1 cellular context compared by ENCODE assay signal in the genomic region with DNA sequence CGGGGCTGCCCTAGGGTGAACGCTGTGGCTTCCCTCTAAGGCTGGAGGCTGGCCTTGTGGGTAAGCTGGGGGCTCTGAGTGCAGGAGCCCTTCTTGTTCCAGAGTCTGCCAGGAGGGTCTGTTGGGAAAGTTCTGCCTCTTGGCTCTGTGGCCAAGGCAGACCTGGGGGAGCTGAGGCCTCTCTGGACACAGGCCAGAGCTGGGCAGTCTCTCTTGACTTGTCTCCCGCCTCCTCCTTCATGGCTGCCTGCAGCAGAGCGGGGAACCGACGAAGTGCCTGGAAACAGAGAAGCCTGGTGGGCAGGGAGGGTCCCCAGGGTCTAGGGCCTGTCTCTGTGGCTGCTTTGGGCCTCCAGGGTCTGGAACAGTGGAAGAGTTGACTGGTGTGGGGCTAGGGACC.
TF ChIP-seq lines count a peak whose summit lies in the region.

No MANE protein-coding gene starts in this region.

TF ChIP-seq in neural cell, 6 proteins besides CTCF, POLR2A, EP300 and RAD21:
- TF ChIP-seq, protein P1, sequence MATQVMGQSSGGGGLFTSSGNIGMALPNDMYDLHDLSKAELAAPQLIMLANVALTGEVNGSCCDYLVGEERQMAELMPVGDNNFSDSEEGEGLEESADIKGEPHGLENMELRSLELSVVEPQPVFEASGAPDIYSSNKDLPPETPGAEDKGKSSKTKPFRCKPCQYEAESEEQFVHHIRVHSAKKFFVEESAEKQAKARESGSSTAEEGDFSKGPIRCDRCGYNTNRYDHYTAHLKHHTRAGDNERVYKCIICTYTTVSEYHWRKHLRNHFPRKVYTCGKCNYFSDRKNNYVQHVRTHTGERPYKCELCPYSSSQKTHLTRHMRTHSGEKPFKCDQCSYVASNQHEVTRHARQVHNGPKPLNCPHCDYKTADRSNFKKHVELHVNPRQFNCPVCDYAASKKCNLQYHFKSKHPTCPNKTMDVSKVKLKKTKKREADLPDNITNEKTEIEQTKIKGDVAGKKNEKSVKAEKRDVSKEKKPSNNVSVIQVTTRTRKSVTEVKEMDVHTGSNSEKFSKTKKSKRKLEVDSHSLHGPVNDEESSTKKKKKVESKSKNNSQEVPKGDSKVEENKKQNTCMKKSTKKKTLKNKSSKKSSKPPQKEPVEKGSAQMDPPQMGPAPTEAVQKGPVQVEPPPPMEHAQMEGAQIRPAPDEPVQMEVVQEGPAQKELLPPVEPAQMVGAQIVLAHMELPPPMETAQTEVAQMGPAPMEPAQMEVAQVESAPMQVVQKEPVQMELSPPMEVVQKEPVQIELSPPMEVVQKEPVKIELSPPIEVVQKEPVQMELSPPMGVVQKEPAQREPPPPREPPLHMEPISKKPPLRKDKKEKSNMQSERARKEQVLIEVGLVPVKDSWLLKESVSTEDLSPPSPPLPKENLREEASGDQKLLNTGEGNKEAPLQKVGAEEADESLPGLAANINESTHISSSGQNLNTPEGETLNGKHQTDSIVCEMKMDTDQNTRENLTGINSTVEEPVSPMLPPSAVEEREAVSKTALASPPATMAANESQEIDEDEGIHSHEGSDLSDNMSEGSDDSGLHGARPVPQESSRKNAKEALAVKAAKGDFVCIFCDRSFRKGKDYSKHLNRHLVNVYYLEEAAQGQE (IDR thresholded peaks at IDR 0.05; ENCODE audit: borderline replicate concordance): no peak
- no peak for TF ChIP-seq SMC3 (conservative IDR thresholded peaks at IDR 0.05; ENCODE audit: poor library complexity)
- no peak for TF ChIP-seq MXI1 (conservative IDR thresholded peaks at IDR 0.05; ENCODE audit: poor library complexity, severe bottlenecking)
- TF ChIP-seq TAF1 (IDR thresholded peaks at IDR 0.05; ENCODE audit: low read depth): no peak
- TF ChIP-seq EZH2 (IDR thresholded peaks at IDR 0.05; ENCODE audit: borderline replicate concordance, insufficient read depth, low read length, poor library complexity, severe bottlenecking): no peak
- no peak for TF ChIP-seq POLR2AphosphoS5 (IDR thresholded peaks at IDR 0.05)
TF ChIP-seq in neural cell: peak in this region for 0.
